Comparison of ENCODE assay signal across 1 cellular context in genomic region chr1:248855580-248855979, GRCh38.
TF ChIP-seq lines count a peak whose summit lies in the region.

No MANE protein-coding gene starts in this region.

TF ChIP-seq in K562, 482 proteins besides CTCF, POLR2A, EP300 and RAD21:
- TF ChIP-seq THAP7 (CRISPR knock-in tag; IDR thresholded peaks at IDR 0.05) (no peak), POLR2G (IDR thresholded peaks at IDR 0.05; ENCODE audit: low read depth, low read length) (peak; percentile 53)
